20 cellular contexts compared by ENCODE assay signal in genomic region chr1:169867012-169867679, GRCh38. TPM values are rescaled to one million over a fixed set of nuclear protein-coding genes. Genes with fewer than 3 reads are reported as not detected.
DNase-seq lines count a peak whose midpoint lies in the region; ATAC-seq, FAIRE-seq and TF ChIP-seq lines count a peak whose summit lies in the region.
"Had no signal": no experiment of that assay in that cellular context is flagged by ENCODE, and none has a peak within 500 bp of the region (broad histone marks: within the 10 kb centered on the region; RNA-seq: fewer than 3 reads in every experiment).

No MANE protein-coding gene starts in this region.

- peaks cover 17% of the 10 kb centered on the region for H3K4me1 ChIP-seq in RWPE2 (ENCODE audit: insufficient read depth, poor library complexity, severe bottlenecking)
- H3K4me1 ChIP-seq: BLaER1 treated with 17β-estradiol and CSF1 and Interleukin-3, amounts not matched to agents 10 nM and 100 nM had no signal

- H3K36me3 Mint-ChIP-seq in activated T-cell treated with anti-CD3 and anti-CD28 coated beads, Interleukin-2, amount 50 U/mL, for 24 hours (ENCODE audit: low read depth), result peaks cover 96% of the 10 kb centered on the region
- peaks cover 79% of the 10 kb centered on the region for H3K36me3 Mint-ChIP-seq in activated T-cell treated with anti-CD3 and anti-CD28 coated beads, Interleukin-2, amount 50 U/mL, for 4 hours (ENCODE audit: insufficient read depth)
- H3K36me3 Mint-ChIP-seq in endothelial cell (ENCODE audit: low read depth, unreplicated experiment), result peaks cover 65% of the 10 kb centered on the region

- in situ Hi-C loops in GM13977 (cut with MboI; ENCODE audit: low pct_unique_long_range_greater_than_20kb, low sequenced_read_pairs, unreplicated experiment), result no loop called here

- no peak for FAIRE-seq in bronchial epithelial cell (lab: Jason Lieb, UNC)
- FAIRE-seq: H1, HTR-8/SVneo had no signal

- H3K4me1 Mint-ChIP-seq in activated T-cell treated with anti-CD3 and anti-CD28 coated beads, Interleukin-2, amount 50 U/mL, for 24 hours (ENCODE audit: low read depth), result peaks cover 4% of the 10 kb centered on the region
- no peaks in the 10 kb centered on the region for H3K4me1 Mint-ChIP-seq in activated T-cell treated with anti-CD3 and anti-CD28 coated beads, Interleukin-2, amount 50 U/mL, for 4 hours (ENCODE audit: low read depth)
- peaks cover 4% of the 10 kb centered on the region for H3K4me1 Mint-ChIP-seq in endothelial cell (ENCODE audit: unreplicated experiment)

- H3K27ac Mint-ChIP-seq in activated T-cell treated with anti-CD3 and anti-CD28 coated beads, Interleukin-2, amount 50 U/mL, for 24 hours, result peak overlapping the region; percentile 4
- no peak overlapping the region for H3K27ac Mint-ChIP-seq in endothelial cell (ENCODE audit: unreplicated experiment)

- TF ChIP-seq CTCF in RWPE2 (IDR thresholded peaks at IDR 0.05; ENCODE audit: poor library complexity, severe bottlenecking) (no peak), bronchial epithelial cell (IDR thresholded peaks at IDR 0.05; ENCODE audit: insufficient read depth, low read length, severe bottlenecking) (no peak), GM13977 (IDR thresholded peaks at IDR 0.05; ENCODE audit: extremely low read depth, insufficient read depth, missing control alignments) (no peak), endothelial cell (IDR thresholded peaks at IDR 0.05; ENCODE audit: unreplicated experiment) (no peak)

- no peak overlapping the region for H3K4me3 Mint-ChIP-seq in activated T-cell treated with anti-CD3 and anti-CD28 coated beads, Interleukin-2, amount 50 U/mL, for 24 hours
- no peak overlapping the region for H3K4me3 Mint-ChIP-seq in activated T-cell treated with anti-CD3 and anti-CD28 coated beads, Interleukin-2, amount 50 U/mL, for 4 hours
- no peak overlapping the region for H3K4me3 Mint-ChIP-seq in endothelial cell (ENCODE audit: unreplicated experiment)

- ATAC-seq in activated T-cell treated with anti-CD3 and anti-CD28 coated beads, Interleukin-2, amount 50 U/mL, for 4 hours, result no peak
- ATAC-seq in RWPE2 (ENCODE audit: low read depth), result peak; percentile 73
- ATAC-seq in esophagus mucosa, result no peak
- no peak for ATAC-seq in left colon

- no peak for DNase-seq in activated T-cell treated with anti-CD3 and anti-CD28 coated beads, Interleukin-2, amount 50 U/mL, for 24 hours
- no peak for DNase-seq in activated T-cell treated with anti-CD3 and anti-CD28 coated beads, Interleukin-2, amount 50 U/mL, for 4 hours
- DNase-seq in RWPE2 (ENCODE audit: low spot score) (no peak), bronchial epithelial cell (ENCODE audit: low read depth) (peak; percentile 62), left colon (no peak), GM13977 (ENCODE audit: low spot score) (no peak), endothelial cell (ENCODE audit: low spot score) (no peak)
- DNase-seq: ACHN, EL, GF-D8, MV-4-11, NCI-H1105 treated with DMSO at 0.1 percent for 48 hours, NCI-H2029 treated with DMSO at 0.1 percent for 48 hours, NCI-H524 treated with DMSO at 0.1 percent for 48 hours, SIG-M5 had no signal

- H3K27me3 ChIP-seq in RWPE2 (ENCODE audit: insufficient read depth, poor library complexity, severe bottlenecking) (no peaks in the 10 kb centered on the region), bronchial epithelial cell (ENCODE audit: control insufficient read depth, insufficient read depth, low read length) (no peaks in the 10 kb centered on the region)
- H3K27me3 ChIP-seq: BLaER1 treated with 17β-estradiol and CSF1 and Interleukin-3, amounts not matched to agents 10 nM and 100 nM had no signal

- H3K9me3 ChIP-seq in RWPE2 (ENCODE audit: severe bottlenecking), result peaks cover 4% of the 10 kb centered on the region

- H3K36me3 ChIP-seq in RWPE2 (ENCODE audit: low read depth) (peaks cover 95% of the 10 kb centered on the region), bronchial epithelial cell (ENCODE audit: control insufficient read depth, insufficient read depth, low read length) (peaks cover 8% of the 10 kb centered on the region)

- intact Hi-C loops in left colon (cut with DNase I, micrococcal nuclease), result no loop called here

- H3K4me3 ChIP-seq in RWPE2 (ENCODE audit: severe bottlenecking) (no peak overlapping the region), bronchial epithelial cell (ENCODE audit: low read depth, low read length) (no peak overlapping the region)
- H3K4me3 ChIP-seq: BLaER1 treated with 17β-estradiol and CSF1 and Interleukin-3, amounts not matched to agents 10 nM and 100 nM had no signal

- H3K27me3 Mint-ChIP-seq in activated T-cell treated with anti-CD3 and anti-CD28 coated beads, Interleukin-2, amount 50 U/mL, for 24 hours, result no peaks in the 10 kb centered on the region
- no peaks in the 10 kb centered on the region for H3K27me3 Mint-ChIP-seq in activated T-cell treated with anti-CD3 and anti-CD28 coated beads, Interleukin-2, amount 50 U/mL, for 4 hours (ENCODE audit: low read depth)
- peaks cover 3% of the 10 kb centered on the region for H3K27me3 Mint-ChIP-seq in endothelial cell (ENCODE audit: unreplicated experiment)

- peak overlapping the region; percentile 74 for H3K27ac ChIP-seq in RWPE2 (ENCODE audit: poor library complexity, severe bottlenecking)
- H3K27ac ChIP-seq: 22Rv1; BLaER1 treated with 17β-estradiol and CSF1 and Interleukin-3, amounts not matched to agents 10 nM and 100 nM had no signal

- no peaks in the 10 kb centered on the region for H3K9me3 Mint-ChIP-seq in activated T-cell treated with anti-CD3 and anti-CD28 coated beads, Interleukin-2, amount 50 U/mL, for 24 hours
- no peaks in the 10 kb centered on the region for H3K9me3 Mint-ChIP-seq in activated T-cell treated with anti-CD3 and anti-CD28 coated beads, Interleukin-2, amount 50 U/mL, for 4 hours
- no peaks in the 10 kb centered on the region for H3K9me3 Mint-ChIP-seq in endothelial cell (ENCODE audit: unreplicated experiment)

RNA-seq across cellular contexts. Expression of gene SCYL3, which starts 26.6 kb away (rescaled TPM):
- 1 to 10 TPM; 7.6 to 7.8 (median 7.7) TPM for total RNA-seq in activated T-cell treated with anti-CD3 and anti-CD28 coated beads, Interleukin-2, amount 50 U/mL, for 4 hours
- total RNA-seq in bronchial epithelial cell (4.5 and 11.5 TPM in 2 replicates), esophagus mucosa (7.8 TPM), left colon (10 to 100 TPM; 14.7 to 15.4 TPM), endothelial cell (ENCODE audit: unreplicated experiment) (19.2 TPM)
